ENCODE assay signal across 8 cellular contexts in the genomic region with DNA sequence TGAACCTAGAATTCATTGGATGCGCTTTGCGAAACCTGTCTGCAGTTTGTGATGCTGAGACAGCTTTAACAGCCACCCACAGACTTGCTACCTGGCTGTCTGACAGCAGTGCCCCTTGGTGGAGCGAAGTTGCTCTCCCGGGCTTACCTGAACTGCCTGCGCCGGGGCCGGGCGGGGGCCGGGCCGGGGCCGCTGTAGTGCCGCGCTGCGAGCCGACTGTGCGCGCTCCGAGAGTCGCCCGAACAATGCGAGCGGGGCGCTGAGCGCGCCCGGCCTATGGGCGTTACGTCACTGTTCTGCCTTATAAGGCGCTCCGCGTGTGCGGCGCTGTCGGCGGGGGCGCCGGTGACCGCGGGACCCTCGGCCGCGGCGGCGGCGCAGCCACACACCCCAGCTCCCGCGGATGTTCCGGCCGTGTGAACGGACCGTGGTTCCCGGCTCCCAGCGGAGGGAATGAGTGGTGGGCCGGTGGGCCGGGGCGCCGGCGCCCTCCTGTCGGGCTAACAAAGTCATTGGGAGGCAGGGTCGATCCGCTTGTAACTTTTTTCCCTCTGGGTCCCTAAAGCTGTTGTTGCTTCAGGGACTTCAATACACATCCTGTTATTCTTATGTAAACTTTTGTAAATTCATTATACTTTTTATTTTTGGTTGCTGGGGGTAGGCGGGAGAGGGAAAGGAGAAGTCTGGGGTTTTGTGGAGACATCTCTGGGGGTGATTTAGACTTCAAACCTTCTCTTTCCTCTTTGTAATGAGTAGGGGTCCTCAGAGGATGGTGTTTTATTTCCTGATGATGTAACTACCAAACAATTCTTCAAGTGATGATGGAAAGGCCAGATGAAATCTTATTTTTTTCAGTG. TPM values are rescaled to one million over a fixed set of nuclear protein-coding genes. Genes with fewer than 3 reads are reported as not detected.
DNase-seq lines count a peak whose midpoint lies in the region; ATAC-seq and TF ChIP-seq lines count a peak whose summit lies in the region.

No MANE protein-coding gene starts in this region.

- H3K4me1 Mint-ChIP-seq in neural progenitor cell: peaks cover 16% of the 10 kb centered on the region

- H3K4me3 ChIP-seq in AG10803 (ENCODE audit: low read length) (peak overlapping the region; percentile 84), neural progenitor cell (peak overlapping the region; percentile 53), stomach (peak overlapping the region; percentile 55 to 77 (median 65))

- TF ChIP-seq EP300 in stomach (IDR thresholded peaks at IDR 0.05): no peak

- H3K27me3 ChIP-seq in foreskin keratinocyte: no peaks in the 10 kb centered on the region
- H3K27me3 ChIP-seq in neural progenitor cell: peaks cover 58% of the 10 kb centered on the region
- no peaks in the 10 kb centered on the region for H3K27me3 ChIP-seq in stomach

- peaks cover 45% of the 10 kb centered on the region for H4K20me1 ChIP-seq in neural progenitor cell (ENCODE audit: low read depth)

- ATAC-seq in HG03439 (IDR thresholded peaks at IDR 0.05; ENCODE audit: unreplicated experiment) (peak; percentile 89), foreskin keratinocyte (peak; percentile 92)

- peaks cover 8% of the 10 kb centered on the region for H3K79me2 ChIP-seq in neural progenitor cell (ENCODE audit: low read depth)

- peak overlapping the region; percentile 56 for H3K9ac ChIP-seq in neural progenitor cell

- H3K27ac ChIP-seq in RWPE1: peak overlapping the region; percentile 47
- H3K27ac ChIP-seq in foreskin keratinocyte: peak overlapping the region; percentile 85
- no peak overlapping the region for H3K27ac ChIP-seq in neural progenitor cell
- H3K27ac ChIP-seq in stomach: peak overlapping the region; percentile 89 to 96 (median 92)

- DNase-seq in AG10803 (ENCODE audit: low read depth): peak; percentile 70
- DNase-seq in GM19240 (ENCODE audit: insufficient read length, low spot score): peak; percentile 20
- peak; percentile 61 for DNase-seq in RWPE1 (ENCODE audit: low spot score)
- peak; percentile 28 for DNase-seq in activated gamma-delta T cell treated with anti-CD3 and anti-CD28 coated beads, Interleukin-2, amount 50 U/mL, for 16 hours (ENCODE audit: low read depth)
- DNase-seq in foreskin keratinocyte: peak; percentile 42 to 61
- DNase-seq in neural progenitor cell (ENCODE audit: low spot score): peak; percentile 97
- DNase-seq in stomach: peak; percentile 84

- TF ChIP-seq CTCF in AG10803 (conservative IDR thresholded peaks at IDR 0.05; ENCODE audit: low read length) (no peak), RWPE1 (conservative IDR thresholded peaks at IDR 0.05; ENCODE audit: low read depth) (no peak), foreskin keratinocyte (conservative IDR thresholded peaks at IDR 0.05) (peak; percentile 33), neural progenitor cell (IDR thresholded peaks at IDR 0.05) (peak; percentile 28), stomach (IDR thresholded peaks at IDR 0.05) (no peak)

- peak overlapping the region; percentile 81 for H2AFZ ChIP-seq in neural progenitor cell (replicated peaks)

- WGBS in stomach, 5 donors: 2 to 7% (median 2%) methylated on average over 18 to 62 of the region's 62 CpGs

- H3K9me3 ChIP-seq in neural progenitor cell (ENCODE audit: low read depth) (no peaks in the 10 kb centered on the region), stomach (no peaks in the 10 kb centered on the region)

- peak overlapping the region; percentile 90 for H3K4me3 Mint-ChIP-seq in neural progenitor cell

- peaks cover 48% of the 10 kb centered on the region for H3K4me1 ChIP-seq in foreskin keratinocyte
- peaks cover 9% of the 10 kb centered on the region for H3K4me1 ChIP-seq in neural progenitor cell
- H3K4me1 ChIP-seq in stomach: peaks cover 7 to 58% (median 37%) of the 10 kb centered on the region in 4 donors

- no peaks in the 10 kb centered on the region for H3K36me3 ChIP-seq in neural progenitor cell
- H3K36me3 ChIP-seq in stomach: no peaks in the 10 kb centered on the region

- H3K27me3 Mint-ChIP-seq in neural progenitor cell (ENCODE audit: insufficient read depth, low read depth): no peaks in the 10 kb centered on the region

- intact Hi-C loops in stomach (cut with DNase I; ENCODE audit: low total_unique reads): no loop called here

- H3K9me3 Mint-ChIP-seq in neural progenitor cell: no peaks in the 10 kb centered on the region

- peak overlapping the region; percentile 97 for H3K27ac Mint-ChIP-seq in neural progenitor cell

- peaks cover 14% of the 10 kb centered on the region for H3F3A ChIP-seq in neural progenitor cell (ENCODE audit: low read depth)

- H3K36me3 Mint-ChIP-seq in neural progenitor cell: no peaks in the 10 kb centered on the region

- CTCF ChIA-PET in RWPE1 (lab: Yijun Ruan, JAX): interaction anchor here (1.0 to 1.4 kb wide), 2 partner anchors 16 to 214 kb away, joined by 3 to 4 read pairs; no protein-coding TSS in a partner anchor

- H3K4me2 ChIP-seq in neural progenitor cell: peak overlapping the region; percentile 80

- peak in 1 of 4 donors; percentile 35 for TF ChIP-seq POLR2A in stomach (IDR thresholded peaks at IDR 0.05)

- POLR2A ChIA-PET in RWPE1 (lab: Yijun Ruan, JAX; ENCODE audit: low non-redundant PET): no interaction called here

RNA-seq across cellular contexts. Expression of a gene that starts 58.5 kb away (rescaled TPM):
- total RNA-seq in foreskin keratinocyte: 49.9 and 57.8 TPM in 2 replicates
- 58.5 and 66.9 TPM in 2 replicates for polyA plus RNA-seq in foreskin keratinocyte
- total RNA-seq in neural progenitor cell (ENCODE audit: low replicate concordance): 32.8 and 56.3 TPM in 2 replicates
- total RNA-seq in stomach: 10 to 100 TPM in 3 of 5 donors, 1 to 10 TPM in 2; 2.7 to 33.3 (median 23.1) TPM
- polyA plus RNA-seq in stomach: 10 to 100 TPM; 14.7 to 25.3 (median 21.1) TPM

Comparison
In these comparisons a context has a peak if more than half of its experiments do, and no peak if none do; other contexts are left out.
1. DNase-seq: peak in every context shown above with its lines; median percentile 97 in neural progenitor cell; 84 in stomach; 70 in AG10803; 61 in RWPE1; 52 in foreskin keratinocyte; 28 in activated gamma-delta T cell treated with anti-CD3 and anti-CD28 coated beads, Interleukin-2, amount 50 U/mL, for 16 hours; 20 in GM19240.
2. CTCF ChIP-seq: peak in foreskin keratinocyte (single experiment) and neural progenitor cell (single experiment); none in AG10803 (single experiment), RWPE1 (single experiment) and stomach (0 of 7).
3. Peak in every context shown above with its lines, with median percentiles within 50 percentile points of each other: H3K4me3 ChIP-seq.